ENCODE assay signal across 1 cellular context in the genomic region with DNA sequence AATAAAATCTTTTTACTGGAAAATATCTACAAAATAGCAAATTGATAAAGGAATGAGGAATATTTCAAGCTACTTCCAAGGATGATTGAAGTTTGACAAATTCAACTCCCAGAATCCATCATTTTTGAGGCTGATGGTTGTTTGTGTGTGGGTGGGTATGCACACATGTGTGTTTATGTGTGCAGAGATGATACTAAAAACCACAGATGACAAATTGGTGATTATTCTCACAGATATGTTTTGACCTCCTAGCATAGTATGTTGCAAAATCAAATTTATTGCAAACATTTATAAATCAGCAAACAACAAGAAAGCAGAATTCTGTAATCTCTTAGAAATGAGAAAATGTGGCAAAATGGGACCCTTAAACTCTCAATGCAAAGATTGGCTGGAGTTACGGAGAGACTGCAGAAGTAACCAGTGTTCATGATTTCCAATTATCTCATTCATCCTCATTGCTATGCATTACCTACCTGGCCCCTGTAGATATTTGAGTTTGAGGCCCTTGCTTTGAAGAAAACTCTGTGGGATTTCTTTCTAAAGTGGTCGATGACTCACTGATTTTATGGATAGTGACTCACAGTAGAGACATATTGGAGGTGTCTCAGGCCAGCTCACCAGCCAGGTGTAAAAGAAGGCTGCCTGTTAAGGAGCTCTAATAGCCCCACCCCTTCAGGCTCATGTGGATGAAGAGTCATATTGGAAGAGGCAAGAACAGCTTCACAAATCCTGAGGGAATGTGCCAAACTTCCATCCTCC.
A peak's percentile ranks its signal among the peaks of the same experiment; 100 is the strongest.
TF ChIP-seq lines count a peak whose summit lies in the region.

No MANE protein-coding gene starts in this region.

TF ChIP-seq in A549, 52 proteins besides CTCF, POLR2A, EP300 and RAD21 (continued from another document):
- TF ChIP-seq, protein P1, sequence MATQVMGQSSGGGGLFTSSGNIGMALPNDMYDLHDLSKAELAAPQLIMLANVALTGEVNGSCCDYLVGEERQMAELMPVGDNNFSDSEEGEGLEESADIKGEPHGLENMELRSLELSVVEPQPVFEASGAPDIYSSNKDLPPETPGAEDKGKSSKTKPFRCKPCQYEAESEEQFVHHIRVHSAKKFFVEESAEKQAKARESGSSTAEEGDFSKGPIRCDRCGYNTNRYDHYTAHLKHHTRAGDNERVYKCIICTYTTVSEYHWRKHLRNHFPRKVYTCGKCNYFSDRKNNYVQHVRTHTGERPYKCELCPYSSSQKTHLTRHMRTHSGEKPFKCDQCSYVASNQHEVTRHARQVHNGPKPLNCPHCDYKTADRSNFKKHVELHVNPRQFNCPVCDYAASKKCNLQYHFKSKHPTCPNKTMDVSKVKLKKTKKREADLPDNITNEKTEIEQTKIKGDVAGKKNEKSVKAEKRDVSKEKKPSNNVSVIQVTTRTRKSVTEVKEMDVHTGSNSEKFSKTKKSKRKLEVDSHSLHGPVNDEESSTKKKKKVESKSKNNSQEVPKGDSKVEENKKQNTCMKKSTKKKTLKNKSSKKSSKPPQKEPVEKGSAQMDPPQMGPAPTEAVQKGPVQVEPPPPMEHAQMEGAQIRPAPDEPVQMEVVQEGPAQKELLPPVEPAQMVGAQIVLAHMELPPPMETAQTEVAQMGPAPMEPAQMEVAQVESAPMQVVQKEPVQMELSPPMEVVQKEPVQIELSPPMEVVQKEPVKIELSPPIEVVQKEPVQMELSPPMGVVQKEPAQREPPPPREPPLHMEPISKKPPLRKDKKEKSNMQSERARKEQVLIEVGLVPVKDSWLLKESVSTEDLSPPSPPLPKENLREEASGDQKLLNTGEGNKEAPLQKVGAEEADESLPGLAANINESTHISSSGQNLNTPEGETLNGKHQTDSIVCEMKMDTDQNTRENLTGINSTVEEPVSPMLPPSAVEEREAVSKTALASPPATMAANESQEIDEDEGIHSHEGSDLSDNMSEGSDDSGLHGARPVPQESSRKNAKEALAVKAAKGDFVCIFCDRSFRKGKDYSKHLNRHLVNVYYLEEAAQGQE (IDR thresholded peaks at IDR 0.05) = no peak
- no peak for TF ChIP-seq PHF8 (IDR thresholded peaks at IDR 0.05; ENCODE audit: borderline replicate concordance, low read depth)
- TF ChIP-seq CBX2 (IDR thresholded peaks at IDR 0.05; ENCODE audit: borderline replicate concordance, low read depth) = no peak
- TF ChIP-seq HOXA7 (CRISPR knock-in tag; IDR thresholded peaks at IDR 0.05) = no peak
- TF ChIP-seq ESRRA (IDR thresholded peaks at IDR 0.05; ENCODE audit: borderline replicate concordance, low read length) = no peak
- TF ChIP-seq POLR2AphosphoS2 (conservative IDR thresholded peaks at IDR 0.05; ENCODE audit: low read length) = no peak
- TF ChIP-seq MAZ (IDR thresholded peaks at IDR 0.05; ENCODE audit: borderline replicate concordance, low read depth, low read length) = no peak
- TF ChIP-seq HOXB13 (CRISPR knock-in tag; IDR thresholded peaks at IDR 0.05; ENCODE audit: low read depth) = no peak
- no peak for TF ChIP-seq ZFP36 (IDR thresholded peaks at IDR 0.05; ENCODE audit: borderline replicate concordance, partially characterized antibody)
- TF ChIP-seq GATA3 (IDR thresholded peaks at IDR 0.05; ENCODE audit: borderline replicate concordance) = peak; percentile 85
- TF ChIP-seq FOXS1 (CRISPR knock-in tag; IDR thresholded peaks at IDR 0.05) = no peak
- no peak for TF ChIP-seq SREBF2 (IDR thresholded peaks at IDR 0.05)
- no peak for TF ChIP-seq RARB (CRISPR knock-in tag; IDR thresholded peaks at IDR 0.05)
- TF ChIP-seq, protein P2, sequence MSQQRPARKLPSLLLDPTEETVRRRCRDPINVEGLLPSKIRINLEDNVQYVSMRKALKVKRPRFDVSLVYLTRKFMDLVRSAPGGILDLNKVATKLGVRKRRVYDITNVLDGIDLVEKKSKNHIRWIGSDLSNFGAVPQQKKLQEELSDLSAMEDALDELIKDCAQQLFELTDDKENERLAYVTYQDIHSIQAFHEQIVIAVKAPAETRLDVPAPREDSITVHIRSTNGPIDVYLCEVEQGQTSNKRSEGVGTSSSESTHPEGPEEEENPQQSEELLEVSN (IDR thresholded peaks at IDR 0.05; ENCODE audit: borderline replicate concordance, low read depth) = no peak
- no peak for TF ChIP-seq RCOR1 (IDR thresholded peaks at IDR 0.05; ENCODE audit: low read depth, low read length)
- TF ChIP-seq JUN (IDR thresholded peaks at IDR 0.05) = peak; percentile 34 to 67; a peak in 3 of 5 replicates
- TF ChIP-seq, protein P3, sequence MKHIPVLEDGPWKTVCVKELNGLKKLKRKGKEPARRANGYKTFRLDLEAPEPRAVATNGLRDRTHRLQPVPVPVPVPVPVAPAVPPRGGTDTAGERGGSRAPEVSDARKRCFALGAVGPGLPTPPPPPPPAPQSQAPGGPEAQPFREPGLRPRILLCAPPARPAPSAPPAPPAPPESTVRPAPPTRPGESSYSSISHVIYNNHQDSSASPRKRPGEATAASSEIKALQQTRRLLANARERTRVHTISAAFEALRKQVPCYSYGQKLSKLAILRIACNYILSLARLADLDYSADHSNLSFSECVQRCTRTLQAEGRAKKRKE (CRISPR knock-in tag; IDR thresholded peaks at IDR 0.05; ENCODE audit: low read depth) = no peak
- TF ChIP-seq, protein P4, sequence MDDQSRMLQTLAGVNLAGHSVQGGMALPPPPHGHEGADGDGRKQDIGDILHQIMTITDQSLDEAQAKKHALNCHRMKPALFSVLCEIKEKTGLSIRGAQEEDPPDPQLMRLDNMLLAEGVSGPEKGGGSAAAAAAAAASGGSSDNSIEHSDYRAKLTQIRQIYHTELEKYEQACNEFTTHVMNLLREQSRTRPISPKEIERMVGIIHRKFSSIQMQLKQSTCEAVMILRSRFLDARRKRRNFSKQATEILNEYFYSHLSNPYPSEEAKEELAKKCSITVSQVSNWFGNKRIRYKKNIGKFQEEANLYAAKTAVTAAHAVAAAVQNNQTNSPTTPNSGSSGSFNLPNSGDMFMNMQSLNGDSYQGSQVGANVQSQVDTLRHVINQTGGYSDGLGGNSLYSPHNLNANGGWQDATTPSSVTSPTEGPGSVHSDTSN (IDR thresholded peaks at IDR 0.05) = no peak
- no peak for TF ChIP-seq MYC (IDR thresholded peaks at IDR 0.05; ENCODE audit: borderline replicate concordance, low read length)
- peak; percentile 93 for TF ChIP-seq JUNB (IDR thresholded peaks at IDR 0.05)
- no peak for TF ChIP-seq TFCP2L1 (CRISPR knock-in tag; IDR thresholded peaks at IDR 0.05)
- TF ChIP-seq NPAS2 (CRISPR knock-in tag; IDR thresholded peaks at IDR 0.05; ENCODE audit: borderline replicate concordance) = no peak
